ENCODE assay signal across 8 cellular contexts in the genomic region with DNA sequence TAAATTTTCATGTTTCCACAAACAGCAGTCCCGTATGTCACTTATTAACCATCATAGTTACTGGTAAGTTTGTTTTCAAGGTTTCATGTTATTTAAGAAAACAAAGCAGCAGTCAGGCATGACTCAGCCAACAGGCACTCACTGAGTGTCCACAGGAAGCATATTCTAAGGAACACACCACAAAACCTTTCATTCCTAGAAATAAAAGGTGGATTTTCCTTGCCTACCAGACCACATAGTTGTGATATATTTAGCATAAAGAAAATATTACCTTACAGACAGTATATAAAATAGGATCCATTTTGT.
DNase-seq lines count a peak whose midpoint lies in the region; ATAC-seq and TF ChIP-seq lines count a peak whose summit lies in the region.

No MANE protein-coding gene starts in this region.

- no peak overlapping the region for H3K27ac ChIP-seq in neuronal stem cell (replicated peaks; ENCODE audit: low read length)
- no peak overlapping the region for H3K27ac ChIP-seq in ovary
- H3K27ac ChIP-seq in lower lobe of right lung, result no peak overlapping the region

- H3K36me3 ChIP-seq in neuronal stem cell (replicated peaks in 1 of 2; ENCODE audit: control insufficient read depth in 2 of 2, insufficient read depth in 2 of 2, low read length in 2 of 2) (no peaks in the 10 kb centered on the region), ovary (no peaks in the 10 kb centered on the region), lower lobe of right lung (no peaks in the 10 kb centered on the region)

- peak; percentile 71 for ATAC-seq in GM18867 (IDR thresholded peaks at IDR 0.05; ENCODE audit: unreplicated experiment)
- ATAC-seq in HG03135 (IDR thresholded peaks at IDR 0.05; ENCODE audit: unreplicated experiment), result peak; percentile 77
- ATAC-seq in GM21367 (IDR thresholded peaks at IDR 0.05; ENCODE audit: unreplicated experiment), result no peak
- no peak for ATAC-seq in lower lobe of right lung

- H2BK120ac ChIP-seq in neuronal stem cell (ENCODE audit: low read depth, low read length), result no peak overlapping the region

- no peak overlapping the region for H2BK5ac ChIP-seq in neuronal stem cell (ENCODE audit: low read length)

- TF ChIP-seq CTCF in ovary (IDR thresholded peaks at IDR 0.05) (no peak), lower lobe of right lung (IDR thresholded peaks at IDR 0.05) (no peak)

- H3K4me2 ChIP-seq in neuronal stem cell (ENCODE audit: insufficient read depth, low read length, poor library complexity, severe bottlenecking), result no peak overlapping the region

- H4K91ac ChIP-seq in neuronal stem cell (ENCODE audit: low read depth, low read length, poor library complexity), result no peak overlapping the region

- TF ChIP-seq EP300 in ovary (IDR thresholded peaks at IDR 0.05), result no peak

- H3K27me3 ChIP-seq in neuronal stem cell (ENCODE audit: control insufficient read depth in 3 of 3, insufficient read depth in 3 of 3, low read depth in 1 of 3, low read length in 3 of 3) (no peaks in the 10 kb centered on the region), ovary (no peaks in the 10 kb centered on the region), lower lobe of right lung (ENCODE audit: low read depth) (no peaks in the 10 kb centered on the region)

- no peak overlapping the region for H2BK15ac ChIP-seq in neuronal stem cell (ENCODE audit: low read length)

- H4K8ac ChIP-seq in neuronal stem cell (ENCODE audit: low read depth, low read length), result no peak overlapping the region

- H3K9me3 ChIP-seq in neuronal stem cell (replicated peaks in 1 of 2; ENCODE audit: control insufficient read depth in 2 of 2, insufficient read depth in 1 of 2, low read depth in 1 of 2, low read length in 2 of 2) (no peaks in the 10 kb centered on the region), ovary (no peaks in the 10 kb centered on the region), lower lobe of right lung (no peaks in the 10 kb centered on the region)

- peak overlapping the region; percentile 11 for H2AFZ ChIP-seq in neuronal stem cell (ENCODE audit: low read length)

- no peak for TF ChIP-seq POLR2A in ovary (IDR thresholded peaks at IDR 0.05)

- H3K4me3 ChIP-seq in neuronal stem cell (ENCODE audit: low read length in 2 of 2), result no peak overlapping the region
- H3K4me3 ChIP-seq in ovary, result no peak overlapping the region
- H3K4me3 ChIP-seq in lower lobe of right lung, result no peak overlapping the region

- H3K4ac ChIP-seq in neuronal stem cell (ENCODE audit: low read length), result no peak overlapping the region

- no CpG with 5 or more reads among the region's 1 CpG for WGBS in neuronal stem cell (ENCODE audit: extremely low coverage in 2 of 2, insufficient read length in 2 of 2, insufficient replicate concordance in 1 of 2), 2 donors
- WGBS in ovary, 3 donors, result 9 to 18% (median 13%) methylated on average over 1 of the region's 1 CpG

- H3K23ac ChIP-seq in neuronal stem cell (ENCODE audit: low read depth, low read length, poor library complexity), result no peak overlapping the region

- H2BK12ac ChIP-seq in neuronal stem cell (ENCODE audit: low read length), result no peak overlapping the region

- H3K18ac ChIP-seq in neuronal stem cell (ENCODE audit: low read length), result no peak overlapping the region

- no peak overlapping the region for H3K14ac ChIP-seq in neuronal stem cell (ENCODE audit: low read length)

- no peak overlapping the region for H2AK5ac ChIP-seq in neuronal stem cell (ENCODE audit: low read depth, low read length)

- DNase-seq in amniotic epithelial cell (ENCODE audit: low read depth) (peak; percentile 57), neuronal stem cell (ENCODE audit: low spot score) (no peak), ovary (no peak), NCI-H1092 treated with DMSO at 0.1 percent for 48 hours (lab: John Stamatoyannopoulos, UW) (no peak), lower lobe of right lung (no peak)

- H3K79me1 ChIP-seq in neuronal stem cell (ENCODE audit: low read depth, low read length), result no peaks in the 10 kb centered on the region

- no peak overlapping the region for H3K9ac ChIP-seq in neuronal stem cell (ENCODE audit: low read depth, low read length, poor library complexity)

- peaks cover 0 to 10% of the 10 kb centered on the region in 2 donors for H3K4me1 ChIP-seq in neuronal stem cell (ENCODE audit: control insufficient read depth in 2 of 2, insufficient read depth in 1 of 2, low read depth in 1 of 2, low read length in 2 of 2)
- no peaks in the 10 kb centered on the region for H3K4me1 ChIP-seq in ovary (ENCODE audit: insufficient read depth)
- H3K4me1 ChIP-seq in lower lobe of right lung, result no peaks in the 10 kb centered on the region

- intact Hi-C loops in ovary (cut with DNase I), result no loop called here
- intact Hi-C loops in lower lobe of right lung (cut with DNase I), result no loop called here

Comparison
In these comparisons a context has a peak if more than half of its experiments do, and no peak if none do; other contexts are left out.
1. ATAC-seq: peak in GM18867 (single experiment) and HG03135 (single experiment); none in GM21367 (single experiment) and lower lobe of right lung (0 of 2).